Comparison of ENCODE assay signal across 7 cellular contexts in the genomic region with DNA sequence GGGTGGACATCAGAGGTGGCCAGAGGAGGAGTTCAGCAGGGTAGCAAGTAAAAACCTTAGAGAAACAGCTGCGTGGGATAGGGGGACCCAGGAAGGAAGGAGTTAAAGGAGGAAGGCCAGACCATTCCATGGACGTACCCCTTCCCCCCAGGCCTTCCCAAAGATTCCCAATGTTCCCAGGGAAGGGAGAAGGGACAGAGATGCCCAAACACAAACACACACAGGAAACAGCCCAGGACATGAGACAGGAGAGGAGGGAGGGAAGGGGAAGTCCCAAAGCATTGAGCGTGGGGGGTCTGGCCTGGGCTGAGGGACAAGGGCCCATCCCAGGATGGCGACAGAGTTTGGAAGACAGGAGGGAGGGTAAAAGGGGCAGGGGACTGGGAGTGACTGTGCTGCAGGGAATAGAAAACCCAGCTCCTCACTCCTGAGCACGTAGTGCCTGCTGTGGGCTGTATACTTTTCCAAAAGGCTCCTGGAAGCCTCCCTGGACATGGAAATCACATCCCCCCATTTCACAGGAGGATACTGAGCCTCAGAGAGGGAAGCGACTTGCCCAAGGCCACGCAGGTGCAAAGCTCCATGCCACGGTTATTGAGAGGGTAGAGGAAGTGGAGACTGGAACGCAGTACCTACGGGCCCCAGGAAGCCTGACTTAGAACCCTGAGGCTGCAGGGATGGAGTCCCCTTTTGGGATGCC. TPM values are rescaled to one million over a fixed set of nuclear protein-coding genes. Genes with fewer than 3 reads are reported as not detected.
A peak's percentile ranks its signal among the peaks of the same experiment; 100 is the strongest.
DNase-seq lines count a peak whose midpoint lies in the region; ATAC-seq and TF ChIP-seq lines count a peak whose summit lies in the region.

No MANE protein-coding gene starts in this region.

- H3K4me2 ChIP-seq in PC-3 (ENCODE audit: low read length) (peak overlapping the region; percentile 86), OCI-LY7 (ENCODE audit: low read length) (no peak overlapping the region)

- CTCF ChIA-PET in PC-3 (lab: Charles Lee) (no interaction called here), OCI-LY7 (lab: Charles Lee; ENCODE audit: unreplicated experiment) (no interaction called here)

- intact Hi-C loops in PC-3 (cut with micrococcal nuclease) (no loop called here), colonic mucosa (cut with DNase I) (no loop called here), right lobe of liver (cut with DNase I) (no loop called here), thyroid gland (cut with DNase I) (no loop called here), OCI-LY7 (cut with micrococcal nuclease; ENCODE audit: unreplicated experiment) (no loop called here)

- BruUV-seq in PC-3 (replicated peaks; lab: Mats Ljungman, UMichigan): no TSS peak
- no TSS peak for BruUV-seq in OCI-LY7 (replicated peaks; lab: Mats Ljungman, UMichigan)

- DNase-seq in PC-3: no peak
- no peak for DNase-seq in colonic mucosa
- DNase-seq in right lobe of liver: no peak
- no peak for DNase-seq in thyroid gland
- no peak for DNase-seq in OCI-LY7 (ENCODE audit: low spot score)
- no peak for DNase-seq in activated gamma-delta T cell treated with Interleukin-2 at 50 U/mL for 16 hours

- H2AFZ ChIP-seq in PC-3 (ENCODE audit: low read length) (0 out of 2 replicates have a peak overlapping the region, but pooled peaks have one; percentile 13), OCI-LY7 (ENCODE audit: low read length) (no peak overlapping the region)

- no peaks in the 10 kb centered on the region for H3F3A ChIP-seq in PC-3 (ENCODE audit: low read length, unreplicated experiment)

- 11% methylated on average over 6 of the region's 10 CpGs for WGBS in right lobe of liver (ENCODE audit: insufficient coverage, low coverage, low lambda C conversion rate, missing lambda C conversion rate)
- 62 to 68% methylated on average over 10 of the region's 10 CpGs for WGBS in thyroid gland, 2 donors

- no peaks in the 10 kb centered on the region for H3K79me2 ChIP-seq in PC-3 (ENCODE audit: low read length)
- no peaks in the 10 kb centered on the region for H3K79me2 ChIP-seq in OCI-LY7 (ENCODE audit: insufficient read depth, low read depth, low read length)

- H3K36me3 ChIP-seq in PC-3 (ENCODE audit: low read depth, low read length) (peaks cover 3% of the 10 kb centered on the region), colonic mucosa (no peaks in the 10 kb centered on the region), right lobe of liver (no peaks in the 10 kb centered on the region), thyroid gland (peaks cover 5 to 14% of the 10 kb centered on the region in 2 donors), OCI-LY7 (ENCODE audit: insufficient read depth, low read length) (no peaks in the 10 kb centered on the region)

- TF ChIP-seq POLR2A in right lobe of liver (IDR thresholded peaks at IDR 0.05) (no peak), thyroid gland (IDR thresholded peaks at IDR 0.05) (no peak)

- H3K4me1 ChIP-seq in PC-3 (ENCODE audit: insufficient read depth, low read length) (peaks cover 5% of the 10 kb centered on the region), colonic mucosa (no peaks in the 10 kb centered on the region), right lobe of liver (no peaks in the 10 kb centered on the region), thyroid gland (peaks cover 6 to 9% of the 10 kb centered on the region in 2 donors), OCI-LY7 (ENCODE audit: insufficient read depth, low read length, poor library complexity, severe bottlenecking) (no peaks in the 10 kb centered on the region)

- no peak for TF ChIP-seq CTCF in PC-3 (conservative IDR thresholded peaks at IDR 0.05; ENCODE audit: low read depth, low read length)
- TF ChIP-seq CTCF in colonic mucosa (IDR thresholded peaks at IDR 0.05): no peak
- TF ChIP-seq CTCF in right lobe of liver (IDR thresholded peaks at IDR 0.05): no peak
- no peak for TF ChIP-seq CTCF in thyroid gland (IDR thresholded peaks at IDR 0.05)
- no peak for TF ChIP-seq CTCF in OCI-LY7 (conservative IDR thresholded peaks at IDR 0.05; ENCODE audit: low read length)

- H3K27me3 ChIP-seq in PC-3 (ENCODE audit: low read length) (no peaks in the 10 kb centered on the region), colonic mucosa (peaks cover 14% of the 10 kb centered on the region), right lobe of liver (no peaks in the 10 kb centered on the region), thyroid gland (no peaks in the 10 kb centered on the region)

- H3K4me3 ChIP-seq in PC-3 (ENCODE audit: low read length) (peak overlapping the region; percentile 73), colonic mucosa (peak overlapping the region; percentile 39), right lobe of liver (peak overlapping the region; percentile 46 to 50 (median 48)), thyroid gland (replicated peaks in 1 of 3) (peak overlapping the region in 1 of 3 donors; percentile 96), OCI-LY7 (ENCODE audit: low read depth, low read length, poor library complexity, severe bottlenecking) (no peak overlapping the region)

- H3K9ac ChIP-seq in PC-3 (ENCODE audit: low read length) (peak overlapping the region; percentile 64; the same call in 1 of the 2 replicates), colonic mucosa (ENCODE audit: low read depth in 2 of 2, low read length in 2 of 2) (peak overlapping the region; percentile 0 to 60)

- ATAC-seq in PC-3: peak; percentile 23
- ATAC-seq in right lobe of liver: peak; percentile 50 to 59 (median 56)
- no peak for ATAC-seq in HG02763 (IDR thresholded peaks at IDR 0.05; ENCODE audit: unreplicated experiment)

- H4K20me1 ChIP-seq in PC-3 (ENCODE audit: low read length) (no peaks in the 10 kb centered on the region), OCI-LY7 (ENCODE audit: insufficient read depth, low read length) (no peaks in the 10 kb centered on the region)

- POLR2A ChIA-PET in PC-3 (lab: Charles Lee; ENCODE audit: unreplicated experiment): no interaction called here
- POLR2A ChIA-PET in OCI-LY7 (lab: Charles Lee): no interaction called here

- H3K27ac ChIP-seq in PC-3 (ENCODE audit: low read length) (no peak overlapping the region), colonic mucosa (peak overlapping the region; percentile 60), right lobe of liver (peak overlapping the region; percentile 26 to 66 (median 37)), thyroid gland (peak overlapping the region; percentile 78 to 90 (median 88)), OCI-LY7 (ENCODE audit: low read depth, low read length, poor library complexity, severe bottlenecking) (no peak overlapping the region)

- H3K9me2 ChIP-seq in PC-3 (replicated peaks; ENCODE audit: low read length) (no peaks in the 10 kb centered on the region), OCI-LY7 (ENCODE audit: insufficient read depth, low read length) (no peaks in the 10 kb centered on the region)

- H3K9me3 ChIP-seq in PC-3 (ENCODE audit: low read length) (0 out of 2 replicates have a peak, but pooled peaks cover 6% of the 10 kb centered on the region), colonic mucosa (no peaks in the 10 kb centered on the region), right lobe of liver (no peaks in the 10 kb centered on the region), thyroid gland (no peaks in the 10 kb centered on the region), OCI-LY7 (ENCODE audit: low read length) (no peaks in the 10 kb centered on the region)

RNA-seq across cellular contexts. Expression of a gene that starts 1.1 kb away (rescaled TPM):
- total RNA-seq in PC-3 (2014; rRNA removed): 13.8 and 20.3 TPM in 2 replicates
- total RNA-seq in colonic mucosa: 1 to 10 TPM; 1.8 to 5.8 TPM
- 1 to 10 TPM; 2.7 to 7.4 (median 4.6) TPM for total RNA-seq in right lobe of liver
- 10 to 100 TPM; 12.6 to 17.9 (median 15.5) TPM for total RNA-seq in thyroid gland
- not detected in 2 replicates for total RNA-seq in OCI-LY7 (2014; rRNA removed; shearing (Covaris generic))
- not detected in 2 replicates for total RNA-seq in OCI-LY7 (2022)

RNA-seq across cellular contexts. Expression of a gene that starts 26.3 kb away (rescaled TPM):
- total RNA-seq in PC-3 (2014; rRNA removed) (not detected in 2 replicates), colonic mucosa (not detected), right lobe of liver (not detected), thyroid gland (not detected), OCI-LY7 (2022) (not detected in 2 replicates)
- total RNA-seq in OCI-LY7 (2014; rRNA removed; shearing (Covaris generic)): not detected in 2 replicates

RNA-seq across cellular contexts. Expression of a gene that starts 59.0 kb away (rescaled TPM):
- total RNA-seq in PC-3 (2014; rRNA removed) (5.0 and 8.9 TPM in 2 replicates), colonic mucosa (not detected), right lobe of liver (not detected), thyroid gland (not detected), OCI-LY7 (2022) (not detected in 2 replicates)
- not detected in 2 replicates for total RNA-seq in OCI-LY7 (2014; rRNA removed; shearing (Covaris generic))

Comparison
In these comparisons a context has a peak if more than half of its experiments do, and no peak if none do; other contexts are left out.
1. H3K27ac ChIP-seq: peak in colonic mucosa (single experiment), right lobe of liver (3 of 3) and thyroid gland (3 of 3); none in PC-3 (single experiment) and OCI-LY7 (single experiment).